In genomic region chr10:6107616-6108015, GRCh38 we compare ENCODE assay signal across 2 cellular contexts. TPM values are rescaled to one million over a fixed set of nuclear protein-coding genes. Genes with fewer than 3 reads are reported as not detected.
"Had no signal": no experiment of that assay in that cellular context is flagged by ENCODE, and none has a peak within 500 bp of the region (broad histone marks: within the 10 kb centered on the region; RNA-seq: fewer than 3 reads in every experiment).

No MANE protein-coding gene starts in this region.

RNA-seq across cellular contexts. Expression of gene IL2RA, which starts 45.4 kb away (rescaled TPM):
- total RNA-seq: astrocyte, cerebellum had no signal
